Comparison of ENCODE assay signal across 28 cellular contexts in genomic region chr10:126218174-126218573, GRCh38.
"Had no signal": no experiment of that assay in that cellular context is flagged by ENCODE, and none has a peak within 500 bp of the region (broad histone marks: within the 10 kb centered on the region; RNA-seq: fewer than 3 reads in every experiment).

No MANE protein-coding gene starts in this region.

- H3K4me3 ChIP-seq: ovary, psoas muscle, right lobe of liver, sigmoid colon, stomach, thoracic aorta, thyroid gland, tibial nerve, upper lobe of left lung, vagina had no signal

- H3K4me1 ChIP-seq: parathyroid adenoma, psoas muscle, right lobe of liver, sigmoid colon, stomach, thyroid gland, upper lobe of left lung had no signal

- H3K79me2 ChIP-seq: parathyroid adenoma had no signal

- H2AFZ ChIP-seq: parathyroid adenoma had no signal

- H3K4me1 Mint-ChIP-seq: naive thymus-derived CD8-positive, alpha-beta T cell; stimulated activated effector memory CD8-positive, alpha-beta T cell treated with anti-CD3 and anti-CD28 coated beads, Interleukin-12 subunit alpha, Interleukin-12 subunit beta, amount 100 ng/mL, for 72 hours; stimulated activated naive B cell treated with anti-CD40 and anti-IgM and Interleukin-4, amounts not matched to agents 10 μg/mL and 1 μg/mL and 100 μg/mL, for 72 hours had no signal

- ATAC-seq: naive thymus-derived CD8-positive, alpha-beta T cell; psoas muscle; right cardiac atrium; right lobe of liver; stimulated activated effector memory CD8-positive, alpha-beta T cell treated with anti-CD3 and anti-CD28 coated beads, Interleukin-12 subunit alpha, Interleukin-12 subunit beta, amount 100 ng/mL, for 72 hours; stimulated activated naive B cell treated with anti-CD40 and anti-IgM and Interleukin-4, amounts not matched to agents 10 μg/mL and 1 μg/mL and 100 μg/mL, for 72 hours had no signal

- FAIRE-seq: small intestine, urothelium cell line had no signal

- H3K27ac ChIP-seq: ovary, parathyroid adenoma, psoas muscle, right lobe of liver, sigmoid colon, stomach, thoracic aorta, thyroid gland, tibial nerve, upper lobe of left lung, vagina had no signal

- H3K9me3 Mint-ChIP-seq: nephron; stimulated activated effector memory CD8-positive, alpha-beta T cell treated with anti-CD3 and anti-CD28 coated beads, Interleukin-12 subunit alpha, Interleukin-12 subunit beta, amount 100 ng/mL, for 72 hours; stimulated activated naive B cell treated with anti-CD40 and anti-IgM and Interleukin-4, amounts not matched to agents 10 μg/mL and 1 μg/mL and 100 μg/mL, for 72 hours; stimulated activated naive CD8-positive, alpha-beta T cell treated with anti-CD3 and anti-CD28 coated beads, Interleukin-15, Interleukin-2, amounts not matched to agents 100 ng/mL and 50 ng/mL, for 24 hours had no signal

- H3K36me3 Mint-ChIP-seq: naive thymus-derived CD8-positive, alpha-beta T cell; stimulated activated naive B cell treated with anti-CD40 and anti-IgM and Interleukin-4, amounts not matched to agents 10 μg/mL and 1 μg/mL and 100 μg/mL, for 72 hours had no signal

- H3K9me3 ChIP-seq: ovary, psoas muscle, right lobe of liver, sigmoid colon, stomach, thoracic aorta, thyroid gland, tibial nerve, upper lobe of left lung, vagina had no signal

- H3K4me3 Mint-ChIP-seq: naive thymus-derived CD8-positive, alpha-beta T cell; nephron; stimulated activated effector memory CD8-positive, alpha-beta T cell treated with anti-CD3 and anti-CD28 coated beads, Interleukin-12 subunit alpha, Interleukin-12 subunit beta, amount 100 ng/mL, for 72 hours; stimulated activated naive B cell treated with anti-CD40 and anti-IgM and Interleukin-4, amounts not matched to agents 10 μg/mL and 1 μg/mL and 100 μg/mL, for 72 hours; stimulated activated naive CD8-positive, alpha-beta T cell treated with anti-CD3 and anti-CD28 coated beads, Interleukin-15, Interleukin-2, amounts not matched to agents 100 ng/mL and 50 ng/mL, for 24 hours had no signal

- H3K27me3 ChIP-seq: ovary, right lobe of liver, sigmoid colon, thyroid gland, tibial nerve, upper lobe of left lung, vagina had no signal

- DNase-seq: naive thymus-derived CD8-positive, alpha-beta T cell; occipital lobe; ovary; posterior cingulate gyrus; psoas muscle; right cardiac atrium; right lobe of liver; sigmoid colon; small intestine; stimulated activated CD4-positive, alpha-beta T cell treated with anti-CD3 and anti-CD28 coated beads, Interleukin-15, amount 100 ng/mL, for 24 hours; stimulated activated CD4-positive, alpha-beta T cell treated with anti-CD3 and anti-CD28 coated beads, Interleukin-2, amount 100 ng/mL, for 24 hours; stimulated activated CD4-positive, alpha-beta T cell treated with anti-CD3 and anti-CD28 coated beads, Interleukin-2, amount 100 ng/mL, for 48 hours; stimulated activated CD4-positive, alpha-beta T cell treated with anti-CD3 and anti-CD28 coated beads, Interleukin-4, amount 100 ng/mL, for 24 hours; stimulated activated naive B cell treated with anti-CD40 and anti-IgM and Interleukin-4, amounts not matched to agents 10 μg/mL and 1 μg/mL and 100 μg/mL, for 72 hours; stimulated activated naive CD4-positive, alpha-beta T cell treated with Interleukin-2 at 50 U/mL for 16 hours; stomach; thyroid gland; trophoblast cell; upper lobe of left lung had no signal

- H3K27ac Mint-ChIP-seq: naive thymus-derived CD8-positive, alpha-beta T cell; progenitor cell of endocrine pancreas; stimulated activated effector memory CD8-positive, alpha-beta T cell treated with anti-CD3 and anti-CD28 coated beads, Interleukin-12 subunit alpha, Interleukin-12 subunit beta, amount 100 ng/mL, for 72 hours; stimulated activated naive B cell treated with anti-CD40 and anti-IgM and Interleukin-4, amounts not matched to agents 10 μg/mL and 1 μg/mL and 100 μg/mL, for 72 hours; stimulated activated naive CD8-positive, alpha-beta T cell treated with anti-CD3 and anti-CD28 coated beads, Interleukin-15, Interleukin-2, amounts not matched to agents 100 ng/mL and 50 ng/mL, for 24 hours had no signal

- H3K36me3 ChIP-seq: ovary, right lobe of liver, sigmoid colon, stomach, thoracic aorta, thyroid gland, tibial nerve, upper lobe of left lung, vagina had no signal

- H3K9ac ChIP-seq: parathyroid adenoma had no signal
